In the genomic region with DNA sequence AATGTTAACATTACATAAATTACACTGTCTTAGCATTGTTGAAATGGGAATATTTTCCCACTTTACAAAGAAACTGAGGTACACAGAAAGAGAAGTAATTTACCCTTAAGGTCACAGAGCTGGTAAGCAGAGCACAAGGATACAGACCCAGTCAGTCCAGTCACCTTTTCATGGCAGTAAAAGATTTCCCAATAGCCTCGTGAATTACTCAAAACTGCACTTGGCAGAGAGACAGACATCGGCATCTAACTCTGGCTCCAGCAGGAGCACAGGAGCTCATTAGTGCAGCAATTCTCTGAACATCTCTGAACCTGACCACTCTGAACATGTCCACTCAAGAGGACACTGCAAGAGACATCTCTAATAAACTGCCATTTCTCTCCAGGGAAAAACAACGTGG, we compare ENCODE assay signal across 13 cellular contexts. TPM values are rescaled to one million over a fixed set of nuclear protein-coding genes. Genes with fewer than 3 reads are reported as not detected.
DNase-seq lines count a peak whose midpoint lies in the region; ATAC-seq, FAIRE-seq and TF ChIP-seq lines count a peak whose summit lies in the region.
"Had no signal": no experiment of that assay in that cellular context is flagged by ENCODE, and none has a peak within 500 bp of the region (broad histone marks: within the 10 kb centered on the region; RNA-seq: fewer than 3 reads in every experiment).

No MANE protein-coding gene starts in this region.

- H3K9ac ChIP-seq in K562 (ENCODE audit: insufficient read depth in 1 of 2, low read depth in 2 of 2, low read length in 2 of 2) = 0 out of 4 replicates have a peak overlapping the region, but pooled peaks of 1 of the 2 experiments have one; percentile 13
- no peak overlapping the region for H3K9ac ChIP-seq in HepG2 (ENCODE audit: insufficient read depth, low read depth, low read length)

- H4K20me1 ChIP-seq in K562 (replicated peaks; ENCODE audit: control insufficient read depth, insufficient read depth, low read length) (peaks cover 14% of the 10 kb centered on the region; the same call in 1 of the 2 replicates), HepG2 (ENCODE audit: insufficient read depth, low read length) (no peaks in the 10 kb centered on the region; the same call in 1 of the 2 replicates)

- TF ChIP-seq CTCF in K562 (IDR thresholded peaks at IDR 0.05 in 2 of 3, conservative IDR thresholded peaks at IDR 0.05 in 1 of 3; ENCODE audit: insufficient read depth in 2 of 3, low read depth in 1 of 3, low read length in 3 of 3) (no peak), HepG2 (CRISPR knock-in tag; IDR thresholded peaks at IDR 0.05) (no peak)

- POLR2A ChIA-PET in K562 (lab: Yijun Ruan, JAX) = interaction anchor here (0.6 to 1.5 kb wide), 3 partner anchors 9 to 110 kb away, joined by 3 to 4 read pairs (median 3); no protein-coding TSS in a partner anchor
- POLR2A ChIA-PET in HepG2 (lab: Yijun Ruan, JAX) = interaction anchor here (0.9 to 1.7 kb wide), 3 partner anchors 43 to 115 kb away, joined by 3 to 6 read pairs (median 3); no protein-coding TSS in a partner anchor

- intact Hi-C loops in K562 (cut with micrococcal nuclease) = loop anchor here (5.0 kb wide), 2 partner anchors 48 to 113 kb away; no protein-coding TSS in a partner anchor
- intact Hi-C loops in HepG2 (cut with micrococcal nuclease; ENCODE audit: unreplicated experiment) = loop anchor here (5.0 kb wide), 2 partner anchors 43 to 113 kb away; no protein-coding TSS in a partner anchor

- H3K4me3 ChIP-seq in K562 = no peak overlapping the region
- H3K4me3 ChIP-seq in HepG2 (replicated peaks in 1 of 3; ENCODE audit: insufficient read depth in 1 of 3, low read depth in 2 of 3, low read length in 3 of 3) = no peak overlapping the region
- H3K4me3 ChIP-seq: MG63 had no signal

- peak overlapping the region; percentile 26; the same call in 1 of the 2 replicates for H3K4me2 ChIP-seq in K562 (ENCODE audit: insufficient read depth, low read length)
- H3K4me2 ChIP-seq in HepG2 (ENCODE audit: low read depth, low read length) = peak overlapping the region; percentile 99; the same call in 1 of the 2 replicates

- H3K36me3 ChIP-seq in K562 (ENCODE audit: control insufficient read depth, insufficient read depth, low read length) (peaks cover 10% of the 10 kb centered on the region; the same call in 1 of the 3 replicates), HepG2 (replicated peaks in 1 of 2; ENCODE audit: control insufficient read depth in 1 of 2, insufficient read depth in 2 of 2, low read length in 2 of 2) (no peaks in the 10 kb centered on the region)
- H3K36me3 ChIP-seq: MG63 had no signal

- in situ Hi-C loops in K562 (cut with MboI) (no loop called here), HepG2 (cut with HindIII; ENCODE audit: extremely low pct_ligation_motif_present, low pct_unique_long_range_greater_than_20kb) (loop anchor here (5.0 kb wide), 1 partner anchor 113 kb away; no protein-coding TSS in a partner anchor)

- peaks cover 79% of the 10 kb centered on the region for H3K79me2 ChIP-seq in K562 (ENCODE audit: control insufficient read depth, insufficient read depth, low read length)
- peaks cover 69% of the 10 kb centered on the region for H3K79me2 ChIP-seq in HepG2 (ENCODE audit: insufficient read depth, low read length)

- no peak for TF ChIP-seq POLR2A in K562 (conservative IDR thresholded peaks at IDR 0.05)
- no peak for TF ChIP-seq POLR2A in HepG2 (IDR thresholded peaks at IDR 0.05; ENCODE audit: insufficient read depth in 1 of 2, low read depth in 2 of 2, low read length in 2 of 2)

- H2AFZ ChIP-seq in K562 (ENCODE audit: low read depth, low read length) (no peak overlapping the region), HepG2 (ENCODE audit: low read length) (no peak overlapping the region)

- no peaks in the 10 kb centered on the region; the same call in 1 of the 2 replicates for H3K9me3 ChIP-seq in K562 (replicated peaks; ENCODE audit: control insufficient read depth, insufficient read depth, low read depth, low read length)
- no peaks in the 10 kb centered on the region for H3K9me3 ChIP-seq in HepG2 (ENCODE audit: low read length)
- H3K9me3 ChIP-seq: MG63 had no signal

- no peaks in the 10 kb centered on the region for H3K9me1 ChIP-seq in K562 (ENCODE audit: control insufficient read depth, insufficient read depth, low read length)

- no peak for ATAC-seq in K562
- no peak for ATAC-seq in HepG2
- ATAC-seq in GM21737 (IDR thresholded peaks at IDR 0.05; ENCODE audit: unreplicated experiment) = no peak
- ATAC-seq in HG02571 (IDR thresholded peaks at IDR 0.05; ENCODE audit: unreplicated experiment) = no peak

- WGBS in K562 (ENCODE audit: insufficient coverage, low coverage, missing lambda C conversion rate) = 34% methylated on average over 3 of the region's 3 CpGs
- 22% methylated on average over 3 of the region's 3 CpGs for WGBS in HepG2 (ENCODE audit: low lambda C conversion rate)

- BruUV-seq in K562 (replicated peaks; lab: Mats Ljungman, UMichigan) (no TSS peak), HepG2 (replicated peaks; lab: Mats Ljungman, UMichigan) (no TSS peak)

- H3K27me3 ChIP-seq in K562 (ENCODE audit: control insufficient read depth in 2 of 2, insufficient read depth in 2 of 2, low read length in 2 of 2) = no peaks in the 10 kb centered on the region
- no peaks in the 10 kb centered on the region; a peak in 1 of 5 replicates for H3K27me3 ChIP-seq in HepG2 (ENCODE audit: control insufficient read depth in 1 of 2, insufficient read depth in 2 of 2, low read length in 2 of 2)
- H3K27me3 ChIP-seq: MG63 had no signal

- TF ChIP-seq EP300 in K562 (IDR thresholded peaks at IDR 0.05; ENCODE audit: low read length) = no peak
- no peak for TF ChIP-seq EP300 in HepG2 (IDR thresholded peaks at IDR 0.05; ENCODE audit: low read depth in 2 of 2, low read length in 2 of 2)
- no peak for TF ChIP-seq EP300 in HepG2 (CRISPR knock-in tag; IDR thresholded peaks at IDR 0.05; ENCODE audit: borderline replicate concordance)

- FAIRE-seq in K562 (lab: Jason Lieb, UNC) (no peak), HepG2 (lab: Jason Lieb, UNC) (no peak)

- DNase-seq in AG08396 (ENCODE audit: low spot score) (peak; percentile 62), HPDE6-E6E7 (ENCODE audit: extremely low spot score) (peak; percentile 40), K562 (ENCODE audit: extremely low read depth in 1 of 4, low spot score in 3 of 4) (no peak), HepG2 (ENCODE audit: low spot score) (no peak), NCI-H2029 (lab: John Stamatoyannopoulos, UW) (no peak), NCI-H2029 treated with DMSO at 0.1 percent for 48 hours (lab: John Stamatoyannopoulos, UW) (no peak)
- DNase-seq: activated T-cell treated with anti-CD3 and anti-CD28 coated beads, Interleukin-2, amount 50 U/mL, for 48 hours; central memory CD4-positive, alpha-beta T cell; erythroblast; MG63; NCI-H526 treated with DMSO at 0.1 percent for 48 hours had no signal

- CTCF ChIA-PET in K562 (lab: Yijun Ruan, JAX; ENCODE audit: low intra/inter-chr PET ratio) = no interaction called here
- CTCF ChIA-PET in HepG2 (lab: Yijun Ruan, JAX; ENCODE audit: low intra/inter-chr PET ratio, low total read pairs) = no interaction called here

- TF ChIP-seq RAD21 in K562 (CRISPR knock-in tag; conservative IDR thresholded peaks at IDR 0.05 in 1 of 2, IDR thresholded peaks at IDR 0.05 in 1 of 2) (no peak), HepG2 (CRISPR knock-in tag; IDR thresholded peaks at IDR 0.05) (no peak)

- no peak overlapping the region for H3K27ac ChIP-seq in K562 (ENCODE audit: extremely low read depth, low read depth, low read length)
- no peak overlapping the region for H3K27ac ChIP-seq in HepG2 (ENCODE audit: extremely low read length, insufficient read depth, low read length)

- H3K4me1 ChIP-seq in K562 (replicated peaks in 1 of 2; ENCODE audit: control insufficient read depth in 2 of 2, insufficient read depth in 2 of 2, low read length in 2 of 2) (peaks cover 11 to 33% of the 10 kb centered on the region in 2 experiments; a peak in 4 of 5 replicates), HepG2 (ENCODE audit: insufficient read depth, low read length) (peaks cover 75% of the 10 kb centered on the region)

RNA-seq across cellular contexts. Expression of a gene that starts 3.1 kb away (rescaled TPM):
- total RNA-seq in K562 (2011; cell fraction: chromatin; rRNA removed; ENCODE audit: low replicate concordance) = 44.0 and 59.0 TPM in 2 replicates
- total RNA-seq in K562 (2011; cell fraction: nucleolus; rRNA removed) = 27.0 and 29.3 TPM in 2 replicates
- 38.6 and 52.3 TPM in 2 replicates for total RNA-seq in K562 (2011; cell fraction: nucleoplasm; rRNA removed)
- total RNA-seq in K562 (2014; rRNA removed) = 19.8 and 23.9 TPM in 2 replicates
- 17.5 and 17.7 TPM in 2 replicates for total RNA-seq in K562 (2014; rRNA removed; fragmentation: Illumina TruSeq; extraction: Trizol)
- total RNA-seq in K562 (2015; rRNA removed; fragmentation: Illumina TruSeq; extraction: Trizol) = 17.7 and 18.1 TPM in 2 replicates
- total RNA-seq in K562 (2021) = 24.5 and 27.6 TPM in 2 replicates
- 15.2 and 19.3 TPM in 2 replicates for polyA plus RNA-seq in K562 (2011; rRNA removed)
- polyA plus RNA-seq in K562 (2011; cell fraction: cytosol; rRNA removed) = 12.2 and 12.8 TPM in 2 replicates
- polyA plus RNA-seq in K562 (2011; cell fraction: nucleus; rRNA removed) = 22.0 and 25.0 TPM in 2 replicates
- polyA plus RNA-seq in K562 (2012) = 9.8 and 13.7 TPM in 2 replicates
- polyA plus RNA-seq in K562 (2014; fragmentation: Illumina TruSeq; extraction: Trizol) = 23.6 and 27.6 TPM in 2 replicates
- polyA plus RNA-seq in K562 (2014; fragmentation: Nextera tagmentation; extraction: Ambion mirVana) = 1 to 10 TPM; 4.1 to 4.8 TPM
- polyA plus RNA-seq in K562 (2014; rRNA removed) = 18.4 and 20.2 TPM in 2 replicates
- polyA minus RNA-seq in K562 (2011; rRNA and poly(A)+ RNA removed) = 28.0 and 31.6 TPM in 2 replicates
- 9.4 and 13.2 TPM in 2 replicates for polyA minus RNA-seq in K562 (2011; cell fraction: cytosol; rRNA and poly(A)+ RNA removed)
- 22.8 and 23.2 TPM in 2 replicates for polyA minus RNA-seq in K562 (2011; cell fraction: nucleus; rRNA and poly(A)+ RNA removed)
- 33.6 and 37.7 TPM in 2 replicates for total RNA-seq in HepG2 (2016; rRNA removed; fragmentation: Illumina TruSeq; extraction: Trizol)
- total RNA-seq in HepG2 (2016; cell fraction: cytosol; rRNA removed; fragmentation: Illumina TruSeq; extraction: Trizol; ENCODE audit: low read depth) = 39.3 and 46.4 TPM in 2 replicates
- total RNA-seq in HepG2 (2016; cell fraction: insoluble cytoplasmic fraction; rRNA removed; fragmentation: Illumina TruSeq; extraction: Trizol) = 34.0 and 36.8 TPM in 2 replicates
- 31.0 and 33.3 TPM in 2 replicates for total RNA-seq in HepG2 (2016; cell fraction: membrane; rRNA removed; fragmentation: Illumina TruSeq; extraction: Trizol)
- total RNA-seq in HepG2 (2016; cell fraction: nucleus; rRNA removed; fragmentation: Illumina TruSeq; extraction: Trizol) = 34.2 and 45.0 TPM in 2 replicates
- 20.5 and 21.4 TPM in 2 replicates for polyA plus RNA-seq in HepG2 (2011; rRNA removed)
- 16.3 and 20.0 TPM in 2 replicates for polyA plus RNA-seq in HepG2 (2011; cell fraction: cytosol; rRNA removed)
- polyA plus RNA-seq in HepG2 (2011; cell fraction: nucleus; rRNA removed) = 17.9 and 18.8 TPM in 2 replicates
- 19.2 and 20.2 TPM in 2 replicates for polyA plus RNA-seq in HepG2 (2012)
- polyA plus RNA-seq in HepG2 (2016; cell fraction: cytosol; fragmentation: Illumina TruSeq; extraction: Trizol; ENCODE audit: low read depth) = 3.9 and 4.4 TPM in 2 replicates
- polyA plus RNA-seq in HepG2 (2016; cell fraction: insoluble cytoplasmic fraction; fragmentation: Illumina TruSeq; extraction: Trizol; ENCODE audit: low read depth) = 23.0 and 24.7 TPM in 2 replicates
- polyA plus RNA-seq in HepG2 (2016; cell fraction: membrane; fragmentation: Illumina TruSeq; extraction: Trizol; ENCODE audit: low read depth) = 10.7 and 11.7 TPM in 2 replicates
- polyA plus RNA-seq in HepG2 (2016; cell fraction: nucleus; fragmentation: Illumina TruSeq; extraction: Trizol; ENCODE audit: insufficient read depth, low read depth) = 36.0 and 41.1 TPM in 2 replicates
- 27.3 and 38.7 TPM in 2 replicates for polyA minus RNA-seq in HepG2 (2011; rRNA and poly(A)+ RNA removed; ENCODE audit: low replicate concordance)
- 16.9 and 17.5 TPM in 2 replicates for polyA minus RNA-seq in HepG2 (2011; cell fraction: cytosol; rRNA and poly(A)+ RNA removed)
- polyA minus RNA-seq in HepG2 (2011; cell fraction: nucleus; rRNA and poly(A)+ RNA removed) = 29.2 and 37.3 TPM in 2 replicates

Comparison
In these comparisons a context has a peak if more than half of its experiments do, and no peak if none do; other contexts are left out.
1. DNase-seq: peak in AG08396 (single experiment) and HPDE6-E6E7 (single experiment); none in K562 (0 of 4), HepG2 (single experiment), NCI-H2029 (single experiment) and NCI-H2029 treated with DMSO at 0.1 percent for 48 hours (single experiment).